ENCODE assay signal across 11 cellular contexts in the genomic region with DNA sequence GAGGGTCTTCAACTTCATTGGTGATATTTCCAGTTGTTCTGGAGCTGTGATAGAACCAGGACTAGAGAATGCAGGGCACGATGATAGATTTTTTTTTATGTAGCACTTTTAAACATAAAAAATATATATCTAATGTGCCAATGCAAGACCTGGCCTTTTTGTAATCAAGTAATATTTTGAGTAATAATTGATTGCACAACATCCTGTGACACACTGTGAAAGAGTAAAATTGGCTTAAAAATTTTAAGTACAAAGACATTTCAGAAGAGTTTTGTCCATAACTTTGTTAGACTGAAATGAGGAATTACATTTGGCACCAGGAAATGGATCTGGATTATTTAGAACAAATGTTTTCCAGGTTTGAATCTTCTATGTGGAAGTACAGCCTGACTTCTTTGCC. TPM values are rescaled to one million over a fixed set of nuclear protein-coding genes. Genes with fewer than 3 reads are reported as not detected.
A peak's percentile ranks its signal among the peaks of the same experiment; 100 is the strongest.
DNase-seq lines count a peak whose midpoint lies in the region; ATAC-seq and TF ChIP-seq lines count a peak whose summit lies in the region.
"Had no signal": no experiment of that assay in that cellular context is flagged by ENCODE, and none has a peak within 500 bp of the region (broad histone marks: within the 10 kb centered on the region; RNA-seq: fewer than 3 reads in every experiment).

No MANE protein-coding gene starts in this region.

- POLR2A ChIA-PET in naive thymus-derived CD8-positive, alpha-beta T cell (lab: Charles Lee) = interaction anchor here (0.6 to 11.1 kb wide), 9 partner anchors 8 to 351 kb away, joined by 3 to 135 read pairs (median 5); partner anchors contain the start of gene PRKCH

- 0 out of 2 replicates have a peak, but pooled peaks cover 2% of the 10 kb centered on the region for H3F3A ChIP-seq in Loucy (ENCODE audit: low read depth)

- H3K9me3 ChIP-seq in Loucy (ENCODE audit: insufficient read depth, low read depth, low read length) = no peaks in the 10 kb centered on the region
- H3K9me3 ChIP-seq in effector memory CD4-positive, alpha-beta T cell (ENCODE audit: control insufficient read depth, low read length) = no peaks in the 10 kb centered on the region
- H3K9me3 ChIP-seq: Caco-2 had no signal

- H3K4me3 Mint-ChIP-seq in naive thymus-derived CD8-positive, alpha-beta T cell = peak overlapping the region; percentile 69 to 92 (median 88)
- H3K4me3 Mint-ChIP-seq: neural progenitor cell had no signal

- H4K20me1 ChIP-seq in Loucy (ENCODE audit: insufficient read depth, low read length, poor library complexity, severe bottlenecking) = peaks cover 66% of the 10 kb centered on the region

- no peak for ATAC-seq in naive thymus-derived CD8-positive, alpha-beta T cell
- ATAC-seq in GM21717 (IDR thresholded peaks at IDR 0.05; ENCODE audit: unreplicated experiment) = no peak
- no peak for ATAC-seq in HG03025 (IDR thresholded peaks at IDR 0.05; ENCODE audit: low FRiP score, unreplicated experiment)

- peaks cover 55 to 97% (median 94%) of the 10 kb centered on the region in 4 donors for H3K4me1 Mint-ChIP-seq in naive thymus-derived CD8-positive, alpha-beta T cell
- H3K4me1 Mint-ChIP-seq: neural progenitor cell had no signal

- peak overlapping the region; percentile 46 for H3K9ac ChIP-seq in Loucy (ENCODE audit: low read depth, low read length, poor library complexity, severe bottlenecking)
- H3K9ac ChIP-seq: neural progenitor cell had no signal

- H3K36me3 Mint-ChIP-seq in naive thymus-derived CD8-positive, alpha-beta T cell = peaks cover 0 to 16% (median 4%) of the 10 kb centered on the region in 3 donors
- H3K36me3 Mint-ChIP-seq: neural progenitor cell had no signal

- H3K4me3 ChIP-seq in ACC112 (ENCODE audit: low read depth, low read length) = no peak overlapping the region
- H3K4me3 ChIP-seq in Loucy (ENCODE audit: low read length, poor library complexity, severe bottlenecking) = no peak overlapping the region
- peak overlapping the region; percentile 34 for H3K4me3 ChIP-seq in effector memory CD4-positive, alpha-beta T cell (ENCODE audit: insufficient read depth, low read depth, low read length, poor library complexity, severe bottlenecking)
- H3K4me3 ChIP-seq: neural progenitor cell had no signal

- H3K27ac Mint-ChIP-seq in naive thymus-derived CD8-positive, alpha-beta T cell = peak overlapping the region in 9 of 10 donors; percentile 94 to 100 (median 99)
- H3K27ac Mint-ChIP-seq: neural progenitor cell had no signal

- no peaks in the 10 kb centered on the region for H3K79me2 ChIP-seq in ACC112 (ENCODE audit: control insufficient read depth, insufficient read depth, low read length, unreplicated experiment)
- peaks cover 97% of the 10 kb centered on the region for H3K79me2 ChIP-seq in Loucy (ENCODE audit: insufficient read depth, low read length)

- no peaks in the 10 kb centered on the region for H3K9me2 ChIP-seq in Loucy (replicated peaks; ENCODE audit: low read depth, low read length)

- H3K27ac ChIP-seq in ACC112 (ENCODE audit: low read depth, low read length) = peak overlapping the region; percentile 53
- H3K27ac ChIP-seq in effector memory CD4-positive, alpha-beta T cell (ENCODE audit: insufficient read depth, low read length, poor library complexity, severe bottlenecking) = peak overlapping the region; percentile 80
- H3K27ac ChIP-seq: neural progenitor cell had no signal

- H3K4me1 ChIP-seq in ACC112 (ENCODE audit: control insufficient read depth, insufficient read depth, low read length, unreplicated experiment) = peaks cover 17% of the 10 kb centered on the region
- peaks cover 77% of the 10 kb centered on the region for H3K4me1 ChIP-seq in Loucy (ENCODE audit: insufficient read depth, low read length, poor library complexity, severe bottlenecking)
- H3K4me1 ChIP-seq in effector memory CD4-positive, alpha-beta T cell (ENCODE audit: control insufficient read depth, insufficient read depth, low read length, poor library complexity, severe bottlenecking) = peaks cover 96% of the 10 kb centered on the region
- H3K4me1 ChIP-seq: Caco-2, neural progenitor cell had no signal

- no peaks in the 10 kb centered on the region for H3K9me3 Mint-ChIP-seq in naive thymus-derived CD8-positive, alpha-beta T cell
- H3K9me3 Mint-ChIP-seq: neural progenitor cell had no signal

- H3K4me2 ChIP-seq in Loucy (ENCODE audit: low read depth, low read length, poor library complexity, severe bottlenecking) = peak overlapping the region; percentile 58
- H3K4me2 ChIP-seq: neural progenitor cell had no signal

- H3K27me3 Mint-ChIP-seq in naive thymus-derived CD8-positive, alpha-beta T cell = no peaks in the 10 kb centered on the region

- no peak for TF ChIP-seq CTCF in Loucy (conservative IDR thresholded peaks at IDR 0.05; ENCODE audit: low read length)
- no peak for TF ChIP-seq CTCF in GM10266 (IDR thresholded peaks at IDR 0.05; ENCODE audit: control insufficient read depth, insufficient read depth, low read depth, missing control alignments)

- H2AFZ ChIP-seq in ACC112 (ENCODE audit: low read length, unreplicated experiment) (peak overlapping the region; percentile 19), Loucy (ENCODE audit: low read length) (no peak overlapping the region)
- H2AFZ ChIP-seq: neural progenitor cell had no signal

- DNase-seq in effector memory CD4-positive, alpha-beta T cell = no peak
- no peak for DNase-seq in naive thymus-derived CD8-positive, alpha-beta T cell
- DNase-seq in GM10266 (ENCODE audit: extremely low spot score) (no peak), midbrain (lab: John Stamatoyannopoulos, UW) (no peak)
- DNase-seq: Caco-2, NCI-H1417 had no signal

- H3K27me3 ChIP-seq in ACC112 (ENCODE audit: insufficient read depth, low read length) = no peaks in the 10 kb centered on the region
- H3K27me3 ChIP-seq in Loucy (ENCODE audit: insufficient read depth, low read length, poor library complexity, severe bottlenecking) = no peaks in the 10 kb centered on the region
- no peaks in the 10 kb centered on the region for H3K27me3 ChIP-seq in effector memory CD4-positive, alpha-beta T cell (replicated peaks; ENCODE audit: control insufficient read depth, insufficient read depth, low read length, poor library complexity, severe bottlenecking)
- H3K27me3 ChIP-seq: neural progenitor cell had no signal

- no peaks in the 10 kb centered on the region for H3K36me3 ChIP-seq in ACC112 (ENCODE audit: insufficient read depth, low read length)
- no peaks in the 10 kb centered on the region for H3K36me3 ChIP-seq in Loucy (ENCODE audit: insufficient read depth, low read length)
- no peaks in the 10 kb centered on the region for H3K36me3 ChIP-seq in effector memory CD4-positive, alpha-beta T cell (ENCODE audit: control insufficient read depth, insufficient read depth, low read length)
- H3K36me3 ChIP-seq: neural progenitor cell had no signal

RNA-seq across cellular contexts. Expression of gene PRKCH, which starts 22.1 kb away (rescaled TPM):
- total RNA-seq in naive thymus-derived CD8-positive, alpha-beta T cell = 100 to 1,000 TPM; 284 to 306 TPM
- 100 to 1,000 TPM; 184 to 264 (median 209) TPM for polyA plus RNA-seq in naive thymus-derived CD8-positive, alpha-beta T cell
